19 cellular contexts compared by ENCODE assay signal in the genomic region with DNA sequence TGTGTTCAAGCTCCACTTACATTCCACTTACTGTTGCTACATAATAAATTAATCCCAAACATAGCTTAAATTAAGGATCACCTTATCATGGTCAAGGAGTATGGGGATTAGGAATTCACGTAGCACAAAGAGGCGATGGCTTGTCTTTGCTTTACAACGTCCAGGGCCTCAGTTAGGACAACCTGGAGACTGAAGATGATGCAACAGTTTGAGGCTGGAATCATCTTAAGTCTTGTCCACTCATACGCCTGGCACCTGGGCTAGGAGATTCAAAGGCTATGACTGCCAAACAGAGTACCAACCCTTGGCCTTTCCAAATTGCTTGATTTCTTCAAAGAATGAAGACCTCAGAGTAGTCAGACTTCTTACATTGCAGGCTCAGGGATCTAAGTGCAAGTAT.
"Had no signal": no experiment of that assay in that cellular context is flagged by ENCODE, and none has a peak within 500 bp of the region (broad histone marks: within the 10 kb centered on the region; RNA-seq: fewer than 3 reads in every experiment).

No MANE protein-coding gene starts in this region.

- H3K9me3 ChIP-seq: MG63, SJCRH30 had no signal

- H3K27ac ChIP-seq: SJCRH30 had no signal

- DNase-seq: Karpas-422, KG1, MG63, NCI-H1092, NCI-H1436, NCI-H187, NCI-H2029, NCI-H2081 treated with DMSO at 0.1 percent for 48 hours, NCI-H2171, NCI-H226, NCI-H446, NCI-H510A, NCI-H524 treated with DMSO at 0.1 percent for 48 hours, NCI-H69, NCI-H774, SHP77 treated with DMSO at 0.1 percent for 48 hours, SJCRH30 had no signal

- H3K36me3 ChIP-seq: MG63, SJCRH30 had no signal

- ATAC-seq: Right ventricle myocardium inferior, SK-N-SH treated with all-trans-retinoic acid at 6 μM for 48 hours had no signal

- H3K4me3 ChIP-seq: MG63, SJCRH30 had no signal

- H3K4me1 ChIP-seq: SJCRH30 had no signal

- H3K27me3 ChIP-seq: MG63, SJCRH30 had no signal
